ENCODE assay signal across 13 cellular contexts in the genomic region with DNA sequence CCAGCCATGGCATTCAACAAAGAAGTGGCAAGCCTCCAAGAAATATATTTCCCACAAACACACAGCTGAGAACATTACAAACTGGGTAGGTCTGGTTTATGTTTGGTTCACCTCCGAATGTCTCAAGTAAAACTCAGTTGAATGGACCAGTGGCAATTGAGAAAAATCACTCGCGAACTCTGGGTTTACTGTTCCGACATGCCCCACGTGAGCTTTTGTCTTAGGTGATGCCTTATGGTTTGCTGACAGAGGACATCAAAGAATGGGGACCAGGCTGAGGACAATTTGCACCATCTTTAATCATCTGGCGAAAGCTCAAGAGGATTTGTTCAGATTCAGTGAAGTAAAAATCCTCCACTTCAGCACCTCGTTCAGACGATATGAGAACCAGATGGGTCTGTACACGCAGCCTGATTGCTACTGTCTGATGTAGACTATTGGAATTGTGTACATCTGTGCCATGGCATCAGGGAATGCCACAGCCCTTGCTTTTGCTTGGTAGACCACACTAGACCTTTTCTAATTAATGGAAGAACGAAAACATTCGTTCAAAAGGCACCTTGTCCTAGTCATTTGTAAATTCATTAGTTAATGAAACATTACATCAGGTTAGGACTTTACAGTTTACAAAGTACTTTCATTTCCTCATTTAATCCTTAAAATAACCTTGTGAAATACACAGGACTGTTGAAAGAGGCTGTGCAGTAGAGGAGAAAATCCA. TPM values are rescaled to one million over a fixed set of nuclear protein-coding genes. Genes with fewer than 3 reads are reported as not detected.
DNase-seq lines count a peak whose midpoint lies in the region; ATAC-seq and FAIRE-seq lines count a peak whose summit lies in the region.
"Had no signal": no experiment of that assay in that cellular context is flagged by ENCODE, and none has a peak within 500 bp of the region (broad histone marks: within the 10 kb centered on the region; RNA-seq: fewer than 3 reads in every experiment).

No MANE protein-coding gene starts in this region.

- no peaks in the 10 kb centered on the region for H4K20me1 ChIP-seq in BLaER1

- H3K27me3 ChIP-seq in BLaER1 (no peaks in the 10 kb centered on the region), small intestine (ENCODE audit: control insufficient read depth in 2 of 2, insufficient read depth in 2 of 2, low read length in 2 of 2) (peaks cover 0 to 3% of the 10 kb centered on the region in 2 donors)
- H3K27me3 ChIP-seq: neural progenitor cell had no signal

- DNase-seq in NCI-H2171 (lab: John Stamatoyannopoulos, UW) (peak; percentile 3), small intestine (no peak), NCI-H2029 treated with DMSO at 0.1 percent for 48 hours (lab: John Stamatoyannopoulos, UW) (no peak), amygdala (lab: John Stamatoyannopoulos, UW) (no peak)
- no peak for DNase-seq in activated naive CD8-positive, alpha-beta T cell treated with anti-CD3 and anti-CD28 coated beads, Interleukin-2, amount 50 U/mL, for 24 hours
- DNase-seq: glutamatergic neuron, NCI-H1436 had no signal

- no peaks in the 10 kb centered on the region for H3K27me3 Mint-ChIP-seq in activated naive CD8-positive, alpha-beta T cell treated with anti-CD3 and anti-CD28 coated beads, Interleukin-2, amount 50 U/mL, for 24 hours

- no peaks in the 10 kb centered on the region for H3K9me3 Mint-ChIP-seq in activated naive CD8-positive, alpha-beta T cell treated with anti-CD3 and anti-CD28 coated beads, Interleukin-2, amount 50 U/mL, for 24 hours
- H3K9me3 Mint-ChIP-seq: neural progenitor cell had no signal

- ATAC-seq in GM19372 (IDR thresholded peaks at IDR 0.05; ENCODE audit: low read depth, unreplicated experiment) (peak; percentile 84), HG02970 (IDR thresholded peaks at IDR 0.05; ENCODE audit: low FRiP score, unreplicated experiment) (peak; percentile 92)
- no peak for ATAC-seq in activated naive CD8-positive, alpha-beta T cell treated with anti-CD3 and anti-CD28 coated beads, Interleukin-2, amount 50 U/mL, for 24 hours
- ATAC-seq: activated CD4-positive, CD25-positive, alpha-beta regulatory T cell treated with anti-CD3 and anti-CD28 coated beads, Interleukin-2, amount 50 U/mL, for 24 hours had no signal

- H3K36me3 ChIP-seq in BLaER1 = no peaks in the 10 kb centered on the region
- H3K36me3 ChIP-seq in small intestine (ENCODE audit: control insufficient read depth in 2 of 2, insufficient read depth in 2 of 2, low read length in 2 of 2) = no peaks in the 10 kb centered on the region
- H3K36me3 ChIP-seq: neural progenitor cell had no signal

- H3K4me2 ChIP-seq in BLaER1 = peak overlapping the region; percentile 73
- H3K4me2 ChIP-seq: neural progenitor cell had no signal

- no peaks in the 10 kb centered on the region for H3K36me3 Mint-ChIP-seq in activated naive CD8-positive, alpha-beta T cell treated with anti-CD3 and anti-CD28 coated beads, Interleukin-2, amount 50 U/mL, for 24 hours (ENCODE audit: low read depth)
- H3K36me3 Mint-ChIP-seq: neural progenitor cell had no signal

- H3K27ac ChIP-seq in BLaER1 = peak overlapping the region; percentile 76
- no peak overlapping the region for H3K27ac ChIP-seq in small intestine (ENCODE audit: low read depth in 1 of 2, low read length in 1 of 2)
- H3K27ac ChIP-seq: neural progenitor cell had no signal

- 72 to 93% (median 87%) methylated on average over 11 of the region's 11 CpGs for WGBS in small intestine, 3 donors

- H3K9me3 ChIP-seq in BLaER1 (0 out of 2 replicates have a peak, but pooled peaks cover 5% of the 10 kb centered on the region), small intestine (ENCODE audit: control insufficient read depth, low read depth) (no peaks in the 10 kb centered on the region)

- no peak overlapping the region for H3K4me3 ChIP-seq in BLaER1
- no peak overlapping the region for H3K4me3 ChIP-seq in small intestine (ENCODE audit: low read depth in 1 of 2, low read length in 2 of 2)
- H3K4me3 ChIP-seq: neural progenitor cell had no signal

- H3K4me1 ChIP-seq in BLaER1 (peaks cover 26% of the 10 kb centered on the region), small intestine (ENCODE audit: control insufficient read depth in 2 of 2, insufficient read depth in 1 of 2, low read depth in 1 of 2, low read length in 1 of 2) (no peaks in the 10 kb centered on the region)
- H3K4me1 ChIP-seq: neural progenitor cell had no signal

- no peak overlapping the region for H3K27ac Mint-ChIP-seq in activated naive CD8-positive, alpha-beta T cell treated with anti-CD3 and anti-CD28 coated beads, Interleukin-2, amount 50 U/mL, for 24 hours
- H3K27ac Mint-ChIP-seq: neural progenitor cell had no signal

- no peak for FAIRE-seq in small intestine (lab: Jason Lieb, UNC)

- H3K9ac ChIP-seq in BLaER1 = no peak overlapping the region; the same call in 1 of the 2 replicates
- H3K9ac ChIP-seq: neural progenitor cell had no signal

- no peak overlapping the region for H3K4me3 Mint-ChIP-seq in activated naive CD8-positive, alpha-beta T cell treated with anti-CD3 and anti-CD28 coated beads, Interleukin-2, amount 50 U/mL, for 24 hours
- H3K4me3 Mint-ChIP-seq: neural progenitor cell had no signal

- peaks cover 4% of the 10 kb centered on the region for H3K4me1 Mint-ChIP-seq in activated naive CD8-positive, alpha-beta T cell treated with anti-CD3 and anti-CD28 coated beads, Interleukin-2, amount 50 U/mL, for 24 hours
- H3K4me1 Mint-ChIP-seq: neural progenitor cell had no signal

RNA-seq across cellular contexts. Expression of gene SLC10A2, which starts 59.4 kb away (rescaled TPM):
- 1 to 10 TPM; 2.2 to 3.5 (median 3.1) TPM for polyA plus RNA-seq in small intestine
- polyA plus RNA-seq: AG04450 had no signal
